Comparison of ENCODE assay signal across 15 cellular contexts in the genomic region with DNA sequence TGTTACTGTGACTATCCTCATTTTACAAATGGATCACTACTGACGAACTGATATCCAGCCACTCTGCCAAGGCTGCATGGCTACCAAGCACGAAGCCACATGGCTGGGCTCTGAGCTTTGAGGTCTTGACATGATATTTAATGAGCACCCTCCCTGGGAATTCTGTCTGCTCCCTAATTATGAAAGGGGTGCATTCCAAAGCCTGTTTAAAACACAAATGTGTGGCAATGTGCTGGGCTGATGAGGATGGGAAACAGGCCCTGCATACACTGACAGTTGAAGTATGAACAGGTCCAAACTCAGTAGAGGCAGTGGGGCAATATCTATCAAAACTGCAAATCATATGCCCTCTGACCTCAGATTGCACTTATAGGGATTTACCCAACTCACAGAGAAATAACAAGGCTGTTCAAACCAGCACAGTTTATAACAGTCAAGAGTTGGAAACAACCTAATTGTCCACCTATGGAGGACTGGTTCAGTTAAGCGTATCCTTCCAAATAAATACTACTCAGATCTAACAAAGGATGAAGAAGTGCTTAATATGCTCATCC. TPM values are rescaled to one million over a fixed set of nuclear protein-coding genes. Genes with fewer than 3 reads are reported as not detected.
A peak's percentile ranks its signal among the peaks of the same experiment; 100 is the strongest.
DNase-seq lines count a peak whose midpoint lies in the region; ATAC-seq and TF ChIP-seq lines count a peak whose summit lies in the region.
"Had no signal": no experiment of that assay in that cellular context is flagged by ENCODE, and none has a peak within 500 bp of the region (broad histone marks: within the 10 kb centered on the region; RNA-seq: fewer than 3 reads in every experiment).

No MANE protein-coding gene starts in this region.

- WGBS in heart left ventricle, 4 donors, result 45 to 74% (median 60%) methylated on average over 2 to 3 of the region's 3 CpGs
- 83 to 99% methylated on average over 2 to 3 of the region's 3 CpGs for WGBS in endodermal cell (ENCODE audit: insufficient coverage in 1 of 2, insufficient read length in 1 of 2), 2 experiments

- no peaks in the 10 kb centered on the region for H3K27me3 ChIP-seq in heart left ventricle
- H3K27me3 ChIP-seq in muscle layer of colon (ENCODE audit: control insufficient read depth in 1 of 2, insufficient read depth in 2 of 2, low read length in 2 of 2), result no peaks in the 10 kb centered on the region
- no peaks in the 10 kb centered on the region for H3K27me3 ChIP-seq in stomach smooth muscle (ENCODE audit: control insufficient read depth in 1 of 2, insufficient read depth in 2 of 2, low read length in 2 of 2)
- H3K27me3 ChIP-seq in endodermal cell (ENCODE audit: control insufficient read depth, insufficient read depth, low read length, poor library complexity, severe bottlenecking), result no peaks in the 10 kb centered on the region
- H3K27me3 ChIP-seq: cardiac muscle cell, testis had no signal

- CTCF ChIA-PET in activated B cell treated with CpG ODN at 0.5 μM for 24 hours (lab: Charles Lee), result no interaction called here

- ATAC-seq in heart left ventricle (no peak), Right ventricle myocardium inferior (no peak), activated B cell treated with CpG ODN at 0.5 μM for 24 hours (ENCODE audit: low read depth) (no peak), HG03565 (IDR thresholded peaks at IDR 0.05; ENCODE audit: unreplicated experiment) (no peak), SK-N-SH treated with all-trans-retinoic acid at 6 μM for 48 hours (no peak)
- ATAC-seq: activated naive CD4-positive, alpha-beta T cell treated with anti-CD3 and anti-CD28 coated beads, Interleukin-2, amount 50 U/mL, for 72 hours had no signal

- H3K4me1 Mint-ChIP-seq in activated B cell treated with CpG ODN at 0.5 μM for 24 hours (peaks cover 93% of the 10 kb centered on the region), endodermal cell (peaks cover 37% of the 10 kb centered on the region)

- no peak overlapping the region for H3K4me3 Mint-ChIP-seq in activated B cell treated with CpG ODN at 0.5 μM for 24 hours
- no peak overlapping the region for H3K4me3 Mint-ChIP-seq in endodermal cell

- H3K4me1 ChIP-seq in heart left ventricle (peaks cover 25 to 100% (median 92%) of the 10 kb centered on the region in 12 donors), muscle layer of colon (ENCODE audit: insufficient read depth, low read length) (peaks cover 78% of the 10 kb centered on the region), stomach smooth muscle (ENCODE audit: control insufficient read depth, insufficient read depth, low read length) (peaks cover 49% of the 10 kb centered on the region), endodermal cell (ENCODE audit: control insufficient read depth, insufficient read depth, low read length) (peaks cover 23% of the 10 kb centered on the region)
- H3K4me1 ChIP-seq: parathyroid adenoma had no signal

- H3K9ac ChIP-seq in muscle layer of colon (ENCODE audit: low read length), result no peak overlapping the region
- H3K9ac ChIP-seq in stomach smooth muscle (ENCODE audit: low read length in 2 of 2), result no peak overlapping the region
- H3K9ac ChIP-seq in endodermal cell (ENCODE audit: extremely low read depth, low read length, poor library complexity, severe bottlenecking), result no peak overlapping the region
- H3K9ac ChIP-seq: parathyroid adenoma had no signal

- H3K27ac Mint-ChIP-seq in activated B cell treated with CpG ODN at 0.5 μM for 24 hours (peak overlapping the region; percentile 77), endodermal cell (no peak overlapping the region)

- intact Hi-C loops in heart left ventricle (cut with DNase I), result loop anchor here in 7 of 10 donors (1.0 to 10.0 kb wide), 8 partner anchors 21 to 236 kb away; a partner anchor contains a TSS
- intact Hi-C loops in Right ventricle myocardium inferior (cut with DNase I), result loop anchor here (5.0 kb wide), 4 partner anchors 63 to 227 kb away; no protein-coding TSS in a partner anchor
- intact Hi-C loops in activated B cell treated with CpG ODN at 0.5 μM for 24 hours (cut with micrococcal nuclease), result loop anchor here (1.0 to 5.0 kb wide), 3 partner anchors 8 to 1472 kb away; a partner anchor contains a TSS

- H3K27me3 Mint-ChIP-seq in activated B cell treated with CpG ODN at 0.5 μM for 24 hours (no peaks in the 10 kb centered on the region), endodermal cell (ENCODE audit: insufficient read depth) (peaks cover 23% of the 10 kb centered on the region)

- peaks cover 0 to 7% (median 0%) of the 10 kb centered on the region in 12 donors for H3K9me3 ChIP-seq in heart left ventricle
- H3K9me3 ChIP-seq in muscle layer of colon (ENCODE audit: low read length), result no peaks in the 10 kb centered on the region
- H3K9me3 ChIP-seq in stomach smooth muscle (ENCODE audit: control insufficient read depth in 2 of 2, low read length in 2 of 2), result peaks cover 0 to 2% of the 10 kb centered on the region in 2 donors
- peaks cover 14% of the 10 kb centered on the region for H3K9me3 ChIP-seq in endodermal cell (ENCODE audit: control insufficient read depth, low read length)
- H3K9me3 ChIP-seq: testis had no signal

- no peak overlapping the region for H3K4me3 ChIP-seq in heart left ventricle
- H3K4me3 ChIP-seq in muscle layer of colon (ENCODE audit: low read depth in 1 of 2, low read length in 2 of 2), result no peak overlapping the region
- no peak overlapping the region for H3K4me3 ChIP-seq in stomach smooth muscle (ENCODE audit: low read length in 2 of 2)
- H3K4me3 ChIP-seq in endodermal cell (ENCODE audit: low read length), result no peak overlapping the region
- H3K4me3 ChIP-seq: cardiac muscle cell, testis had no signal

- DNase-seq in heart left ventricle, result no peak
- DNase-seq in Right ventricle myocardium inferior (ENCODE audit: missing footprints), result no peak
- no peak for DNase-seq in activated B cell treated with CpG ODN at 0.5 μM for 24 hours
- no peak for DNase-seq in endodermal cell
- DNase-seq: Karpas-422, NCI-H1436, testis had no signal

- H3K36me3 ChIP-seq in heart left ventricle, result peaks cover 0 to 18% (median 10%) of the 10 kb centered on the region in 9 donors
- peaks cover 19% of the 10 kb centered on the region for H3K36me3 ChIP-seq in muscle layer of colon (ENCODE audit: insufficient read depth, low read length)
- H3K36me3 ChIP-seq in stomach smooth muscle (ENCODE audit: control insufficient read depth in 2 of 2, insufficient read depth in 2 of 2, low read length in 2 of 2), result peaks cover 12 to 14% of the 10 kb centered on the region in 2 donors
- peaks cover 89% of the 10 kb centered on the region for H3K36me3 ChIP-seq in endodermal cell (ENCODE audit: control insufficient read depth, insufficient read depth, low read length)

- TF ChIP-seq POLR2A in heart left ventricle (IDR thresholded peaks at IDR 0.05), result no peak

- H3K9me3 Mint-ChIP-seq in activated B cell treated with CpG ODN at 0.5 μM for 24 hours (no peaks in the 10 kb centered on the region), endodermal cell (peaks cover 11% of the 10 kb centered on the region)

- POLR2A ChIA-PET in activated B cell treated with CpG ODN at 0.5 μM for 24 hours (lab: Charles Lee), result interaction anchor here (6.0 kb wide), 1 partner anchor 29 kb away, joined by 36 read pairs; no protein-coding TSS in a partner anchor

- H3K36me3 Mint-ChIP-seq in activated B cell treated with CpG ODN at 0.5 μM for 24 hours (ENCODE audit: low read depth), result peaks cover 39% of the 10 kb centered on the region
- peaks cover 48% of the 10 kb centered on the region for H3K36me3 Mint-ChIP-seq in endodermal cell (ENCODE audit: low read depth)

- H3K27ac ChIP-seq in heart left ventricle (peak overlapping the region; percentile 47 to 95 (median 90)), muscle layer of colon (ENCODE audit: low read depth, low read length) (peak overlapping the region; percentile 10), stomach smooth muscle (ENCODE audit: low read length) (peak overlapping the region; percentile 12), endodermal cell (ENCODE audit: low read depth, low read length) (no peak overlapping the region)
- H3K27ac ChIP-seq: cardiac muscle cell, parathyroid adenoma, testis, VCaP had no signal

- TF ChIP-seq CTCF in heart left ventricle (IDR thresholded peaks at IDR 0.05) (no peak), activated B cell treated with CpG ODN at 0.5 μM for 24 hours (IDR thresholded peaks at IDR 0.05) (no peak), endodermal cell (conservative IDR thresholded peaks at IDR 0.05) (no peak)

TF ChIP-seq in SK-N-SH treated with all-trans-retinoic acid at 6 μM for 48 hours, 23 proteins besides CTCF, POLR2A, EP300 and RAD21 (continues in another document):
- TF ChIP-seq, protein P1, sequence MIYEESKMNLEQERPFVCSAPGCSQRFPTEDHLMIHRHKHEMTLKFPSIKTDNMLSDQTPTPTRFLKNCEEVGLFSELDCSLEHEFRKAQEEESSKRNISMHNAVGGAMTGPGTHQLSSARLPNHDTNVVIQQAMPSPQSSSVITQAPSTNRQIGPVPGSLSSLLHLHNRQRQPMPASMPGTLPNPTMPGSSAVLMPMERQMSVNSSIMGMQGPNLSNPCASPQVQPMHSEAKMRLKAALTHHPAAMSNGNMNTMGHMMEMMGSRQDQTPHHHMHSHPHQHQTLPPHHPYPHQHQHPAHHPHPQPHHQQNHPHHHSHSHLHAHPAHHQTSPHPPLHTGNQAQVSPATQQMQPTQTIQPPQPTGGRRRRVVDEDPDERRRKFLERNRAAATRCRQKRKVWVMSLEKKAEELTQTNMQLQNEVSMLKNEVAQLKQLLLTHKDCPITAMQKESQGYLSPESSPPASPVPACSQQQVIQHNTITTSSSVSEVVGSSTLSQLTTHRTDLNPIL (CRISPR knock-in tag; IDR thresholded peaks at IDR 0.05; ENCODE audit: low read depth), result no peak
- TF ChIP-seq ZNF8 (CRISPR knock-in tag; IDR thresholded peaks at IDR 0.05), result no peak
- TF ChIP-seq, protein P2, sequence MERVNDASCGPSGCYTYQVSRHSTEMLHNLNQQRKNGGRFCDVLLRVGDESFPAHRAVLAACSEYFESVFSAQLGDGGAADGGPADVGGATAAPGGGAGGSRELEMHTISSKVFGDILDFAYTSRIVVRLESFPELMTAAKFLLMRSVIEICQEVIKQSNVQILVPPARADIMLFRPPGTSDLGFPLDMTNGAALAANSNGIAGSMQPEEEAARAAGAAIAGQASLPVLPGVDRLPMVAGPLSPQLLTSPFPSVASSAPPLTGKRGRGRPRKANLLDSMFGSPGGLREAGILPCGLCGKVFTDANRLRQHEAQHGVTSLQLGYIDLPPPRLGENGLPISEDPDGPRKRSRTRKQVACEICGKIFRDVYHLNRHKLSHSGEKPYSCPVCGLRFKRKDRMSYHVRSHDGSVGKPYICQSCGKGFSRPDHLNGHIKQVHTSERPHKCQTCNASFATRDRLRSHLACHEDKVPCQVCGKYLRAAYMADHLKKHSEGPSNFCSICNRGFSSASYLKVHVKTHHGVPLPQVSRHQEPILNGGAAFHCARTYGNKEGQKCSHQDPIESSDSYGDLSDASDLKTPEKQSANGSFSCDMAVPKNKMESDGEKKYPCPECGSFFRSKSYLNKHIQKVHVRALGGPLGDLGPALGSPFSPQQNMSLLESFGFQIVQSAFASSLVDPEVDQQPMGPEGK (CRISPR knock-in tag; IDR thresholded peaks at IDR 0.05; ENCODE audit: borderline replicate concordance), result no peak

RNA-seq across cellular contexts. Expression of a gene that starts 20.8 kb away (rescaled TPM):
- total RNA-seq in heart left ventricle (100 to 1,000 TPM in 6 of 9 donors, 10 to 100 TPM in 3; 84.5 to 189 (median 124) TPM), Right ventricle myocardium inferior (91.3 TPM), activated B cell treated with CpG ODN at 0.5 μM for 24 hours (33.2 and 33.3 TPM in 2 replicates), endodermal cell (10 to 100 TPM; 26.4 to 30.2 TPM)
- polyA plus RNA-seq in heart left ventricle, result 10 to 100 TPM; 32.5 to 52.8 TPM
- 23.5 TPM for polyA plus RNA-seq in endodermal cell (2013, experiment 1 of 2)
- polyA plus RNA-seq in endodermal cell (2013, experiment 2 of 2), result 26.2 TPM
